ENCODE assay signal across 1 cellular context in genomic region chr4:48722509-48723446, GRCh38.
TF ChIP-seq lines count a peak whose summit lies in the region.

No MANE protein-coding gene starts in this region.

TF ChIP-seq in SK-N-SH treated with all-trans-retinoic acid at 6 μM for 48 hours, 23 proteins besides CTCF, POLR2A, EP300 and RAD21 (continued from another document):
- no peak for TF ChIP-seq POU6F1 (CRISPR knock-in tag; IDR thresholded peaks at IDR 0.05; ENCODE audit: borderline replicate concordance, low read depth)
- no peak for TF ChIP-seq TOX (CRISPR knock-in tag; IDR thresholded peaks at IDR 0.05; ENCODE audit: borderline replicate concordance)
- TF ChIP-seq ZNF70 (CRISPR knock-in tag; IDR thresholded peaks at IDR 0.05), result no peak
- TF ChIP-seq ISL1 (CRISPR knock-in tag; IDR thresholded peaks at IDR 0.05), result no peak
- TF ChIP-seq CREB5 (CRISPR knock-in tag; IDR thresholded peaks at IDR 0.05; ENCODE audit: low read depth), result no peak
- no peak for TF ChIP-seq ZC3H10 (CRISPR knock-in tag; IDR thresholded peaks at IDR 0.05)
- no peak for TF ChIP-seq BACH2 (CRISPR knock-in tag; IDR thresholded peaks at IDR 0.05; ENCODE audit: borderline replicate concordance)
- TF ChIP-seq ESRRG (CRISPR knock-in tag; IDR thresholded peaks at IDR 0.05), result no peak
- no peak for TF ChIP-seq ZNF565 (CRISPR knock-in tag; conservative IDR thresholded peaks at IDR 0.05; ENCODE audit: low read depth)
- TF ChIP-seq, protein P1, sequence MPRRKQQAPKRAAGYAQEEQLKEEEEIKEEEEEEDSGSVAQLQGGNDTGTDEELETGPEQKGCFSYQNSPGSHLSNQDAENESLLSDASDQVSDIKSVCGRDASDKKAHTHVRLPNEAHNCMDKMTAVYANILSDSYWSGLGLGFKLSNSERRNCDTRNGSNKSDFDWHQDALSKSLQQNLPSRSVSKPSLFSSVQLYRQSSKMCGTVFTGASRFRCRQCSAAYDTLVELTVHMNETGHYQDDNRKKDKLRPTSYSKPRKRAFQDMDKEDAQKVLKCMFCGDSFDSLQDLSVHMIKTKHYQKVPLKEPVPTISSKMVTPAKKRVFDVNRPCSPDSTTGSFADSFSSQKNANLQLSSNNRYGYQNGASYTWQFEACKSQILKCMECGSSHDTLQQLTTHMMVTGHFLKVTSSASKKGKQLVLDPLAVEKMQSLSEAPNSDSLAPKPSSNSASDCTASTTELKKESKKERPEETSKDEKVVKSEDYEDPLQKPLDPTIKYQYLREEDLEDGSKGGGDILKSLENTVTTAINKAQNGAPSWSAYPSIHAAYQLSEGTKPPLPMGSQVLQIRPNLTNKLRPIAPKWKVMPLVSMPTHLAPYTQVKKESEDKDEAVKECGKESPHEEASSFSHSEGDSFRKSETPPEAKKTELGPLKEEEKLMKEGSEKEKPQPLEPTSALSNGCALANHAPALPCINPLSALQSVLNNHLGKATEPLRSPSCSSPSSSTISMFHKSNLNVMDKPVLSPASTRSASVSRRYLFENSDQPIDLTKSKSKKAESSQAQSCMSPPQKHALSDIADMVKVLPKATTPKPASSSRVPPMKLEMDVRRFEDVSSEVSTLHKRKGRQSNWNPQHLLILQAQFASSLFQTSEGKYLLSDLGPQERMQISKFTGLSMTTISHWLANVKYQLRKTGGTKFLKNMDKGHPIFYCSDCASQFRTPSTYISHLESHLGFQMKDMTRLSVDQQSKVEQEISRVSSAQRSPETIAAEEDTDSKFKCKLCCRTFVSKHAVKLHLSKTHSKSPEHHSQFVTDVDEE (CRISPR knock-in tag; IDR thresholded peaks at IDR 0.05), result no peak
- no peak for TF ChIP-seq ZFP30 (CRISPR knock-in tag; IDR thresholded peaks at IDR 0.05)
- TF ChIP-seq ARNTL (CRISPR knock-in tag; IDR thresholded peaks at IDR 0.05; ENCODE audit: borderline replicate concordance, low read depth), result no peak
- no peak for TF ChIP-seq PATZ1 (CRISPR knock-in tag; IDR thresholded peaks at IDR 0.05; ENCODE audit: borderline replicate concordance)
- TF ChIP-seq GLIS3 (CRISPR knock-in tag; IDR thresholded peaks at IDR 0.05), result no peak
- no peak for TF ChIP-seq PPARA (CRISPR knock-in tag; IDR thresholded peaks at IDR 0.05; ENCODE audit: borderline replicate concordance)
- no peak for TF ChIP-seq OSR1 (CRISPR knock-in tag; IDR thresholded peaks at IDR 0.05)
